ENCODE assay signal across 19 cellular contexts in genomic region chr4:95231713-95232112, GRCh38.
A peak's percentile ranks its signal among the peaks of the same experiment; 100 is the strongest.
DNase-seq lines count a peak whose midpoint lies in the region; ATAC-seq, FAIRE-seq and TF ChIP-seq lines count a peak whose summit lies in the region.
"Had no signal": no experiment of that assay in that cellular context is flagged by ENCODE, and none has a peak within 500 bp of the region (broad histone marks: within the 10 kb centered on the region; RNA-seq: fewer than 3 reads in every experiment).

No MANE protein-coding gene starts in this region.

- no peak for TF ChIP-seq EP300 in K562 (IDR thresholded peaks at IDR 0.05; ENCODE audit: low read length)

- H3K27me3 ChIP-seq in K562 (ENCODE audit: control insufficient read depth in 2 of 2, insufficient read depth in 2 of 2, low read length in 2 of 2) (no peaks in the 10 kb centered on the region), layer of hippocampus (ENCODE audit: control insufficient read depth, insufficient read depth, low read length) (no peaks in the 10 kb centered on the region)
- H3K27me3 ChIP-seq: BLaER1, SJSA1 had no signal

- no peaks in the 10 kb centered on the region for H3K9me3 ChIP-seq in K562 (replicated peaks; ENCODE audit: control insufficient read depth, insufficient read depth, low read depth, low read length)
- H3K9me3 ChIP-seq: BLaER1, SJSA1 had no signal

- no peaks in the 10 kb centered on the region for H3K9me1 ChIP-seq in K562 (ENCODE audit: control insufficient read depth, insufficient read depth, low read length)

- CTCF ChIA-PET in K562 (lab: Yijun Ruan, JAX; ENCODE audit: low intra/inter-chr PET ratio): no interaction called here

- no peak overlapping the region for H3K27ac ChIP-seq in K562 (ENCODE audit: extremely low read depth, low read depth, low read length)
- H3K27ac ChIP-seq in layer of hippocampus (ENCODE audit: low read depth, low read length): peak overlapping the region; percentile 76
- H3K27ac ChIP-seq: 22Rv1, BLaER1, RWPE1, SJSA1 had no signal

- FAIRE-seq in K562 (lab: Jason Lieb, UNC) (no peak), GM12892 (lab: Jason Lieb, UNC) (no peak), frontal cortex (lab: Jason Lieb, UNC) (no peak)

- POLR2A ChIA-PET in K562 (lab: Yijun Ruan, JAX): no interaction called here

- TF ChIP-seq RAD21 in K562 (CRISPR knock-in tag; conservative IDR thresholded peaks at IDR 0.05 in 1 of 2, IDR thresholded peaks at IDR 0.05 in 1 of 2): no peak

- H3K4me3 ChIP-seq in K562: no peak overlapping the region
- H3K4me3 ChIP-seq: BLaER1, SJSA1 had no signal

- H3K9ac ChIP-seq in K562 (ENCODE audit: insufficient read depth in 1 of 2, low read depth in 2 of 2, low read length in 2 of 2): no peak overlapping the region
- H3K9ac ChIP-seq: BLaER1 had no signal

- BruUV-seq in K562 (replicated peaks; lab: Mats Ljungman, UMichigan): no TSS peak

- no peak for TF ChIP-seq CTCF in K562 (IDR thresholded peaks at IDR 0.05 in 2 of 3, conservative IDR thresholded peaks at IDR 0.05 in 1 of 3; ENCODE audit: insufficient read depth in 2 of 3, low read depth in 1 of 3, low read length in 3 of 3)

- in situ Hi-C loops in K562 (cut with MboI): no loop called here

- peak; percentile 61; the same call in 2 of the 3 replicates for ATAC-seq in K562

- H4K20me1 ChIP-seq in K562 (replicated peaks; ENCODE audit: control insufficient read depth, insufficient read depth, low read length): no peaks in the 10 kb centered on the region
- H4K20me1 ChIP-seq: BLaER1 had no signal

- H3K36me3 ChIP-seq in K562 (ENCODE audit: control insufficient read depth, insufficient read depth, low read length): no peaks in the 10 kb centered on the region
- H3K36me3 ChIP-seq: BLaER1, SJSA1 had no signal

- no peak overlapping the region for H2AFZ ChIP-seq in K562 (ENCODE audit: low read depth, low read length)

- peaks cover 0 to 16% of the 10 kb centered on the region in 2 experiments; a peak in 4 of 5 replicates for H3K4me1 ChIP-seq in K562 (replicated peaks in 1 of 2; ENCODE audit: control insufficient read depth in 2 of 2, insufficient read depth in 2 of 2, low read length in 2 of 2)
- H3K4me1 ChIP-seq: BLaER1, SJSA1 had no signal

- DNase-seq in A172 (ENCODE audit: low spot score) (peak; percentile 39), NCI-H748 (lab: John Stamatoyannopoulos, UW; ENCODE audit: unreplicated experiment) (peak; percentile 89), K562 (ENCODE audit: extremely low read depth in 1 of 4, low spot score in 3 of 4) (peak in 2 of 4 experiments; percentile 13 to 17), hepatic stellate cell (ENCODE audit: low spot score) (no peak), GM12892 (ENCODE audit: insufficient read length) (no peak), amygdala (lab: John Stamatoyannopoulos, UW) (no peak), frontal cortex (ENCODE audit: low spot score in 2 of 2) (no peak)
- DNase-seq: DMS79 treated with DMSO at 0.1 percent for 48 hours; Kasumi-1; NCI-H146; NCI-H2227 treated with DMSO at 0.1 percent for 48 hours; NCI-H524 treated with DMSO at 0.1 percent for 48 hours; NK-92 treated with Interleukin-12 subunit alpha and Interleukin-12 subunit beta, amount 100 ng/mL, for 24 hours; OCI-M1 had no signal

- intact Hi-C loops in K562 (cut with micrococcal nuclease): no loop called here

- H3K4me2 ChIP-seq in K562 (ENCODE audit: insufficient read depth, low read length): no peak overlapping the region
- H3K4me2 ChIP-seq: BLaER1 had no signal

- TF ChIP-seq POLR2A in K562 (conservative IDR thresholded peaks at IDR 0.05) (no peak), GM12892 (IDR thresholded peaks at IDR 0.05; ENCODE audit: low read depth, low read length) (no peak)

- no peaks in the 10 kb centered on the region for H3K79me2 ChIP-seq in K562 (ENCODE audit: control insufficient read depth, insufficient read depth, low read length)

TF ChIP-seq in K562, 482 proteins besides CTCF, POLR2A, EP300 and RAD21:
- TF ChIP-seq PKNOX1 (IDR thresholded peaks at IDR 0.05): peak; percentile 68
- TF ChIP-seq MEIS2 (IDR thresholded peaks at IDR 0.05; ENCODE audit: partially characterized antibody): peak; percentile 87
- peak; percentile 18; the same call in 1 of the 2 replicates for TF ChIP-seq RFX1 (IDR thresholded peaks at IDR 0.05)
- TF ChIP-seq TRIM28 (IDR thresholded peaks at IDR 0.05): no peak
- no peak for TF ChIP-seq MYBL2 (IDR thresholded peaks at IDR 0.05; ENCODE audit: low read depth)
- TF ChIP-seq MYBL2 (CRISPR knock-in tag; IDR thresholded peaks at IDR 0.05; ENCODE audit: borderline replicate concordance): no peak
- TF ChIP-seq ZNF583 (CRISPR knock-in tag; IDR thresholded peaks at IDR 0.05): no peak
- peak; percentile 55; the same call in 1 of the 2 replicates for TF ChIP-seq TEAD4 (IDR thresholded peaks at IDR 0.05; ENCODE audit: low read length)
- TF ChIP-seq TEAD4 (CRISPR knock-in tag; IDR thresholded peaks at IDR 0.05; ENCODE audit: borderline replicate concordance): no peak
- TF ChIP-seq ZNF431 (CRISPR knock-in tag; IDR thresholded peaks at IDR 0.05): no peak
- TF ChIP-seq SOX6 (IDR thresholded peaks at IDR 0.05): peak; percentile 86
- TF ChIP-seq POU5F1 (IDR thresholded peaks at IDR 0.05; ENCODE audit: borderline replicate concordance, low read depth, low read length, partially characterized antibody): no peak
- no peak for TF ChIP-seq KDM1A (IDR thresholded peaks at IDR 0.05)
- no peak for TF ChIP-seq PBX2 (CRISPR knock-in tag; IDR thresholded peaks at IDR 0.05; ENCODE audit: low read depth)
- peak; percentile 74 for TF ChIP-seq PBX2 (tag; conservative IDR thresholded peaks at IDR 0.05; ENCODE audit: low read depth)
- no peak for TF ChIP-seq SAP30 (IDR thresholded peaks at IDR 0.05; ENCODE audit: borderline replicate concordance, insufficient read depth, low read depth, low read length, poor library complexity, severe bottlenecking)
- TF ChIP-seq SNIP1 (IDR thresholded peaks at IDR 0.05; ENCODE audit: low read depth): no peak

Comparison
In these comparisons a context has a peak if more than half of its experiments do, and no peak if none do; other contexts are left out.
1. DNase-seq: peak in A172 (single experiment) and NCI-H748 (single experiment); none in hepatic stellate cell (single experiment), GM12892 (single experiment), amygdala (0 of 56) and frontal cortex (0 of 2).